In genomic region chr11:32916361-32916760, GRCh38 we compare ENCODE assay signal across 23 cellular contexts. TPM values are rescaled to one million over a fixed set of nuclear protein-coding genes. Genes with fewer than 3 reads are reported as not detected.
DNase-seq lines count a peak whose midpoint lies in the region; ATAC-seq, FAIRE-seq and TF ChIP-seq lines count a peak whose summit lies in the region.
"Had no signal": no experiment of that assay in that cellular context is flagged by ENCODE, and none has a peak within 500 bp of the region (broad histone marks: within the 10 kb centered on the region; RNA-seq: fewer than 3 reads in every experiment).

No MANE protein-coding gene starts in this region.

- H4K20me1 ChIP-seq in GM23248 (ENCODE audit: insufficient read depth) = no peaks in the 10 kb centered on the region; the same call in 1 of the 2 replicates

- H3K4me3 ChIP-seq in small intestine (ENCODE audit: low read depth in 1 of 2, low read length in 2 of 2) = no peak overlapping the region
- H3K4me3 ChIP-seq in Peyer's patch = no peak overlapping the region
- H3K4me3 ChIP-seq in GM23248 = no peak overlapping the region
- H3K4me3 ChIP-seq: A549; BLaER1 treated with 17β-estradiol and CSF1 and Interleukin-3, amounts not matched to agents 10 nM and 100 nM; GM12878 had no signal

- no peak overlapping the region for H3K9ac ChIP-seq in GM23248
- H3K9ac ChIP-seq: BLaER1 treated with 17β-estradiol and CSF1 and Interleukin-3, amounts not matched to agents 10 nM and 100 nM had no signal

- intact Hi-C loops in left colon (cut with DNase I, micrococcal nuclease) = no loop called here

- WGBS in small intestine, 3 donors = 67 to 83% (median 75%) methylated on average over 1 of the region's 1 CpG
- 94 to 100% methylated on average over 1 of the region's 1 CpG for WGBS in GM23248 (ENCODE audit: low coverage in 1 of 2, low lambda C conversion rate in 2 of 2, missing lambda C conversion rate in 2 of 2), 2 experiments

- no peaks in the 10 kb centered on the region for H3K9me3 ChIP-seq in small intestine (ENCODE audit: control insufficient read depth, low read depth)
- no peaks in the 10 kb centered on the region for H3K9me3 ChIP-seq in Peyer's patch
- H3K9me3 ChIP-seq in GM23248 (ENCODE audit: low read depth) = no peaks in the 10 kb centered on the region
- H3K9me3 ChIP-seq: A549, Caco-2 had no signal

- H3K36me3 ChIP-seq in small intestine (ENCODE audit: control insufficient read depth in 2 of 2, insufficient read depth in 2 of 2, low read length in 2 of 2) = no peaks in the 10 kb centered on the region
- no peaks in the 10 kb centered on the region for H3K36me3 ChIP-seq in Peyer's patch
- H3K36me3 ChIP-seq in GM23248 (ENCODE audit: low read depth) = no peaks in the 10 kb centered on the region

- H3K27ac ChIP-seq in small intestine (ENCODE audit: low read depth in 1 of 2, low read length in 1 of 2) = no peak overlapping the region
- no peak overlapping the region for H3K27ac ChIP-seq in Peyer's patch
- no peak overlapping the region for H3K27ac ChIP-seq in GM23248
- H3K27ac ChIP-seq: 22Rv1; A549; BLaER1 treated with 17β-estradiol and CSF1 and Interleukin-3, amounts not matched to agents 10 nM and 100 nM; C4-2B had no signal

- ATAC-seq in left colon = peak; percentile 81
- ATAC-seq: A549; CD8-positive, alpha-beta T cell; GM12878 had no signal

- TF ChIP-seq POLR2A in GM12891 (IDR thresholded peaks at IDR 0.05; ENCODE audit: low read depth, low read length) (no peak), Peyer's patch (IDR thresholded peaks at IDR 0.05) (no peak)

- DNase-seq in GM12891 (ENCODE audit: insufficient read length, low spot score) (no peak), HTR-8/SVneo (ENCODE audit: insufficient read length, low spot score) (no peak), left colon (no peak), small intestine (no peak), Peyer's patch (no peak), GM23248 (no peak)
- DNase-seq: AML-193; Caco-2; CD4-positive, alpha-beta T cell; CD8-positive, alpha-beta T cell; DMS 273 treated with DMSO at 0.1 percent for 48 hours; DMS153; DMS53; DMS79; DND-41; EL; GDM1 had no signal

- H2AFZ ChIP-seq in GM23248 = no peak overlapping the region

- no peaks in the 10 kb centered on the region for H3F3A ChIP-seq in GM23248 (ENCODE audit: insufficient read depth)

- in situ Hi-C loops in GM23248 (cut with MboI) = no loop called here

- FAIRE-seq in GM12891 (lab: Jason Lieb, UNC) (peak; percentile 73), HTR-8/SVneo (lab: Jason Lieb, UNC) (peak; percentile 26), small intestine (lab: Jason Lieb, UNC) (no peak)
- FAIRE-seq: A549, GM12878, GM18507 had no signal

- no peak for TF ChIP-seq CTCF in Peyer's patch (IDR thresholded peaks at IDR 0.05)

- H3K4me2 ChIP-seq in GM23248 (ENCODE audit: unreplicated experiment) = no peak overlapping the region
- H3K4me2 ChIP-seq: A549; BLaER1 treated with 17β-estradiol and CSF1 and Interleukin-3, amounts not matched to agents 10 nM and 100 nM had no signal

- H3K9me2 ChIP-seq in GM23248 (ENCODE audit: insufficient read depth) = no peaks in the 10 kb centered on the region

- no peaks in the 10 kb centered on the region for H3K27me3 ChIP-seq in small intestine (ENCODE audit: control insufficient read depth in 2 of 2, insufficient read depth in 2 of 2, low read length in 2 of 2)
- no peaks in the 10 kb centered on the region for H3K27me3 ChIP-seq in Peyer's patch
- no peaks in the 10 kb centered on the region for H3K27me3 ChIP-seq in GM23248 (replicated peaks; ENCODE audit: insufficient read depth)
- H3K27me3 ChIP-seq: BLaER1 treated with 17β-estradiol and CSF1 and Interleukin-3, amounts not matched to agents 10 nM and 100 nM had no signal

- H3K79me2 ChIP-seq in GM23248 (ENCODE audit: insufficient read depth) = peaks cover 100% of the 10 kb centered on the region

- H3K4me1 ChIP-seq in small intestine (ENCODE audit: control insufficient read depth in 2 of 2, insufficient read depth in 1 of 2, low read depth in 1 of 2, low read length in 1 of 2) (peaks cover 0 to 5% of the 10 kb centered on the region in 2 donors), Peyer's patch (no peaks in the 10 kb centered on the region), GM23248 (ENCODE audit: insufficient read depth) (no peaks in the 10 kb centered on the region)
- H3K4me1 ChIP-seq: BLaER1 treated with 17β-estradiol and CSF1 and Interleukin-3, amounts not matched to agents 10 nM and 100 nM had no signal

TF ChIP-seq in GM12891, 5 proteins besides CTCF, POLR2A, EP300 and RAD21:
- TF ChIP-seq POLR2AphosphoS5 (IDR thresholded peaks at IDR 0.05; ENCODE audit: low read depth, low read length) (no peak), SPI1 (IDR thresholded peaks at IDR 0.05; ENCODE audit: low read depth, low read length) (no peak), POU2F2 (IDR thresholded peaks at IDR 0.05; ENCODE audit: low read depth, low read length) (no peak), TAF1 (IDR thresholded peaks at IDR 0.05; ENCODE audit: low read depth, low read length) (no peak), PAX5 (IDR thresholded peaks at IDR 0.05; ENCODE audit: insufficient read depth, low read length, severe bottlenecking) (no peak)

RNA-seq across cellular contexts. Expression of gene QSER1, which starts 23.8 kb away (rescaled TPM):
- polyA plus RNA-seq in GM12891 (2012; ENCODE audit: low read depth, missing spikeins) = 2.4 TPM
- total RNA-seq in left colon = 10 to 100 TPM; 18.6 to 22.8 TPM
- 1 to 10 TPM; 1.4 to 4.7 (median 1.8) TPM for polyA plus RNA-seq in small intestine
- total RNA-seq in Peyer's patch = 100 to 1,000 TPM in 1 of 4 donors, 10 to 100 TPM in 3; 17.7 to 111 (median 21.9) TPM
- 16.5 and 16.7 TPM in 2 replicates for total RNA-seq in GM23248 (2014; rRNA removed; shearing (Covaris generic))
- polyA plus RNA-seq in GM23248 (2016; fragmentation: Nextera tagmentation; extraction: Ambion mirVana) = 3.6 and 4.9 TPM in 2 replicates
